Comparison of ENCODE assay signal across 29 cellular contexts in genomic region chr12:122346054-122346453, GRCh38.
"Had no signal": no experiment of that assay in that cellular context is flagged by ENCODE, and none has a peak within 500 bp of the region (broad histone marks: within the 10 kb centered on the region; RNA-seq: fewer than 3 reads in every experiment).

No MANE protein-coding gene starts in this region.

- H3K9me3 Mint-ChIP-seq: stimulated activated effector memory CD8-positive, alpha-beta T cell treated with anti-CD3 and anti-CD28 coated beads, Interleukin-12 subunit alpha, Interleukin-12 subunit beta, amount 100 ng/mL, for 72 hours; stimulated activated memory B cell treated with anti-CD40 and anti-IgM and Interleukin-4, amounts not matched to agents 10 μg/mL and 1 μg/mL and 100 μg/mL, for 72 hours; stimulated activated naive B cell treated with anti-CD40 and anti-IgM and Interleukin-4, amounts not matched to agents 10 μg/mL and 1 μg/mL and 100 μg/mL, for 72 hours; stimulated activated naive CD8-positive, alpha-beta T cell treated with anti-CD3 and anti-CD28 coated beads, Interleukin-15, amount 100 ng/mL, for 72 hours; stimulated activated naive CD8-positive, alpha-beta T cell treated with anti-CD3 and anti-CD28 coated beads, Interleukin-15, Interleukin-2, amounts not matched to agents 100 ng/mL and 50 ng/mL, for 24 hours; type B pancreatic cell had no signal

- FAIRE-seq: urothelium cell line had no signal

- ATAC-seq: stimulated activated effector memory CD8-positive, alpha-beta T cell treated with anti-CD3 and anti-CD28 coated beads, Interleukin-12 subunit alpha, Interleukin-12 subunit beta, amount 100 ng/mL, for 72 hours; stimulated activated memory B cell treated with anti-CD40 and anti-IgM and Interleukin-4, amounts not matched to agents 10 μg/mL and 1 μg/mL and 100 μg/mL, for 72 hours; stimulated activated naive B cell treated with anti-CD40 and anti-IgM and Interleukin-4, amounts not matched to agents 10 μg/mL and 1 μg/mL and 100 μg/mL, for 72 hours; stimulated activated naive CD8-positive, alpha-beta T cell treated with anti-CD3 and anti-CD28 coated beads, Interleukin-15, amount 100 ng/mL, for 72 hours; stimulated activated naive CD8-positive, alpha-beta T cell treated with anti-CD3 and anti-CD28 coated beads, Interleukin-15, Interleukin-2, amounts not matched to agents 100 U/mL and 50 U/mL, for 24 hours; upper lobe of right lung had no signal

- H3K4me3 ChIP-seq: stomach, suprapubic skin, testis, thoracic aorta, thyroid gland, tibial artery, tibial nerve, transverse colon, upper lobe of left lung, upper lobe of right lung, uterus, vagina had no signal

- H3K4me1 Mint-ChIP-seq: stimulated activated effector memory CD8-positive, alpha-beta T cell treated with anti-CD3 and anti-CD28 coated beads, Interleukin-12 subunit alpha, Interleukin-12 subunit beta, amount 100 ng/mL, for 72 hours; stimulated activated memory B cell treated with anti-CD40 and anti-IgM and Interleukin-4, amounts not matched to agents 10 μg/mL and 1 μg/mL and 100 μg/mL, for 72 hours; stimulated activated naive B cell treated with anti-CD40 and anti-IgM and Interleukin-4, amounts not matched to agents 10 μg/mL and 1 μg/mL and 100 μg/mL, for 72 hours; stimulated activated naive CD8-positive, alpha-beta T cell treated with anti-CD3 and anti-CD28 coated beads, Interleukin-15, amount 100 ng/mL, for 72 hours had no signal

- H3K27me3 Mint-ChIP-seq: stimulated activated memory B cell treated with anti-CD40 and anti-IgM and Interleukin-4, amounts not matched to agents 10 μg/mL and 1 μg/mL and 100 μg/mL, for 72 hours; stimulated activated naive B cell treated with anti-CD40 and anti-IgM and Interleukin-4, amounts not matched to agents 10 μg/mL and 1 μg/mL and 100 μg/mL, for 72 hours; stimulated activated naive CD8-positive, alpha-beta T cell treated with anti-CD3 and anti-CD28 coated beads, Interleukin-15, amount 100 ng/mL, for 72 hours; stimulated activated naive CD8-positive, alpha-beta T cell treated with anti-CD3 and anti-CD28 coated beads, Interleukin-15, Interleukin-2, amounts not matched to agents 100 ng/mL and 50 ng/mL, for 24 hours; type B pancreatic cell had no signal

- H3K9me3 ChIP-seq: stomach, suprapubic skin, testis, thoracic aorta, thyroid gland, tibial artery, tibial nerve, transverse colon, upper lobe of left lung, upper lobe of right lung, uterus, vagina had no signal

- H3K36me3 ChIP-seq: uterus had no signal

- H3K4me3 Mint-ChIP-seq: stimulated activated effector memory CD8-positive, alpha-beta T cell treated with anti-CD3 and anti-CD28 coated beads, Interleukin-12 subunit alpha, Interleukin-12 subunit beta, amount 100 ng/mL, for 72 hours; stimulated activated memory B cell treated with anti-CD40 and anti-IgM and Interleukin-4, amounts not matched to agents 10 μg/mL and 1 μg/mL and 100 μg/mL, for 72 hours; stimulated activated naive B cell treated with anti-CD40 and anti-IgM and Interleukin-4, amounts not matched to agents 10 μg/mL and 1 μg/mL and 100 μg/mL, for 72 hours; stimulated activated naive CD8-positive, alpha-beta T cell treated with anti-CD3 and anti-CD28 coated beads, Interleukin-15, amount 100 ng/mL, for 72 hours; stimulated activated naive CD8-positive, alpha-beta T cell treated with anti-CD3 and anti-CD28 coated beads, Interleukin-15, Interleukin-2, amounts not matched to agents 100 ng/mL and 50 ng/mL, for 24 hours; type B pancreatic cell had no signal

- H3K27ac Mint-ChIP-seq: stimulated activated effector memory CD8-positive, alpha-beta T cell treated with anti-CD3 and anti-CD28 coated beads, Interleukin-12 subunit alpha, Interleukin-12 subunit beta, amount 100 ng/mL, for 72 hours; stimulated activated memory B cell treated with anti-CD40 and anti-IgM and Interleukin-4, amounts not matched to agents 10 μg/mL and 1 μg/mL and 100 μg/mL, for 72 hours; stimulated activated naive B cell treated with anti-CD40 and anti-IgM and Interleukin-4, amounts not matched to agents 10 μg/mL and 1 μg/mL and 100 μg/mL, for 72 hours; stimulated activated naive CD8-positive, alpha-beta T cell treated with anti-CD3 and anti-CD28 coated beads, Interleukin-15, amount 100 ng/mL, for 72 hours; stimulated activated naive CD8-positive, alpha-beta T cell treated with anti-CD3 and anti-CD28 coated beads, Interleukin-15, Interleukin-2, amounts not matched to agents 100 ng/mL and 50 ng/mL, for 24 hours; type B pancreatic cell had no signal

- H3K4me1 ChIP-seq: suprapubic skin, testis, tibial nerve, upper lobe of left lung, upper lobe of right lung, uterus, vagina had no signal

- DNase-seq: stimulated activated CD4-positive, alpha-beta T cell treated with anti-CD3 and anti-CD28 coated beads, Interleukin-2, amount 100 ng/mL, for 48 hours; stimulated activated CD4-positive, alpha-beta T cell treated with anti-CD3 and anti-CD28 coated beads, Interleukin-4, amount 100 ng/mL, for 1 hour; stimulated activated CD4-positive, alpha-beta T cell treated with anti-CD3 and anti-CD28 coated beads, Interleukin-4, amount 100 ng/mL, for 24 hours; stimulated activated CD4-positive, alpha-beta T cell treated with anti-CD3 and anti-CD28 coated beads, Interleukin-4, amount 100 ng/mL, for 4 hours; stimulated activated CD8-positive, alpha-beta memory T cell treated with anti-CD3 and anti-CD28 coated beads, Interleukin-4, amount 100 ng/mL, for 48 hours; stimulated activated naive B cell treated with anti-CD40 and anti-IgM and Interleukin-4, amounts not matched to agents 10 μg/mL and 1 μg/mL and 100 μg/mL, for 72 hours; stimulated activated naive CD4-positive, alpha-beta T cell; stimulated activated naive CD4-positive, alpha-beta T cell treated with Interleukin-2 at 50 U/mL for 16 hours; stimulated activated naive CD8-positive, alpha-beta T cell treated with anti-CD3 and anti-CD28 coated beads, Interleukin-15, amount 100 ng/mL, for 72 hours; stimulated activated naive CD8-positive, alpha-beta T cell treated with anti-CD3 and anti-CD28 coated beads, Interleukin-15, Interleukin-2, amounts not matched to agents 100 U/mL and 50 U/mL, for 24 hours; stomach; substantia nigra; testis; thyroid gland; tibial artery; transverse colon; trophoblast cell; upper lobe of left lung; upper lobe of right lung; uterus had no signal

- H3K27me3 ChIP-seq: stomach, suprapubic skin, testis, thyroid gland, tibial artery, tibial nerve, transverse colon, upper lobe of left lung, upper lobe of right lung, uterus, vagina had no signal

- H3K27ac ChIP-seq: stomach, suprapubic skin, testis, thoracic aorta, thyroid gland, tibial artery, tibial nerve, transverse colon, upper lobe of left lung, upper lobe of right lung, uterus, vagina had no signal
